In the genomic region with DNA sequence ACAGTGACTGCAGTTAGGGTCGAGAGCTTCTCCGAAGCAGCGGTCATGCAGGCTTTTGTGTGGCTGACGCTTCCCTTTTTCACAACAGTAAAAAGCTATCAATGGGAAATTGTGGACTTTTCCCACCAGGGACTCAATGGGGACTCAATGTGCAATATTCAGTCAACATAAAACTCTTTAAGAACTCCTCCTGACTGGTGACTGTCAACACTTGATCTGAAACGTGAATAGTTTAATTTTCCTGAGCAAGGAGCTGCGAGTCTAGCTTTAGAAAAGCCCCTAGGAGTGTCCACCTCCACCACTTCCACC, we compare ENCODE assay signal across 9 cellular contexts. TPM values are rescaled to one million over a fixed set of nuclear protein-coding genes. Genes with fewer than 3 reads are reported as not detected.
DNase-seq lines count a peak whose midpoint lies in the region; ATAC-seq, FAIRE-seq and TF ChIP-seq lines count a peak whose summit lies in the region.
"Had no signal": no experiment of that assay in that cellular context is flagged by ENCODE, and none has a peak within 500 bp of the region (broad histone marks: within the 10 kb centered on the region; RNA-seq: fewer than 3 reads in every experiment).

No MANE protein-coding gene starts in this region.

- WGBS in tibial nerve, 2 donors: 49 to 59% methylated on average over 6 of the region's 6 CpGs

- H3K27me3 Mint-ChIP-seq in activated naive CD4-positive, alpha-beta T cell treated with anti-CD3 and anti-CD28 coated beads, Interleukin-2, amount 10 ng/mL, durations not matched to agents 7 days and 5 days: peaks cover 28% of the 10 kb centered on the region
- peaks cover 2% of the 10 kb centered on the region for H3K27me3 Mint-ChIP-seq in activated CD8-positive, alpha-beta T cell treated with anti-CD3 and anti-CD28 coated beads for 36 hours

- H3K4me1 Mint-ChIP-seq in activated naive CD4-positive, alpha-beta T cell treated with anti-CD3 and anti-CD28 coated beads, Interleukin-2, amount 10 ng/mL, durations not matched to agents 7 days and 5 days: peaks cover 30% of the 10 kb centered on the region
- H3K4me1 Mint-ChIP-seq in activated CD8-positive, alpha-beta T cell treated with anti-CD3 and anti-CD28 coated beads for 36 hours (ENCODE audit: low read depth): peaks cover 20% of the 10 kb centered on the region

- H3K27ac ChIP-seq in tibial nerve: peak overlapping the region in 3 of 4 donors; percentile 82 to 87 (median 86)

- H3K4me3 Mint-ChIP-seq in activated naive CD4-positive, alpha-beta T cell treated with anti-CD3 and anti-CD28 coated beads, Interleukin-2, amount 10 ng/mL, durations not matched to agents 7 days and 5 days: peak overlapping the region; percentile 75
- peak overlapping the region; percentile 90 for H3K4me3 Mint-ChIP-seq in activated CD8-positive, alpha-beta T cell treated with anti-CD3 and anti-CD28 coated beads for 36 hours

- H3K4me1 ChIP-seq in tibial nerve: peaks cover 0 to 40% (median 24%) of the 10 kb centered on the region in 4 donors

- H3K36me3 Mint-ChIP-seq in activated naive CD4-positive, alpha-beta T cell treated with anti-CD3 and anti-CD28 coated beads, Interleukin-2, amount 10 ng/mL, durations not matched to agents 7 days and 5 days: peaks cover 13% of the 10 kb centered on the region
- peaks cover 31% of the 10 kb centered on the region for H3K36me3 Mint-ChIP-seq in activated CD8-positive, alpha-beta T cell treated with anti-CD3 and anti-CD28 coated beads for 36 hours (ENCODE audit: low read depth)

- H3K27me3 ChIP-seq in kidney epithelial cell (ENCODE audit: control insufficient read depth, insufficient read depth, low read length) (peaks cover 21% of the 10 kb centered on the region), tibial nerve (peaks cover 0 to 21% of the 10 kb centered on the region in 2 donors)

- intact Hi-C loops in activated CD8-positive, alpha-beta T cell treated with anti-CD3 and anti-CD28 coated beads for 36 hours (cut with micrococcal nuclease): no loop called here

- no peak for TF ChIP-seq POLR2A in tibial nerve (IDR thresholded peaks at IDR 0.05)

- H3K9me3 ChIP-seq in tibial nerve: no peaks in the 10 kb centered on the region

- CTCF ChIA-PET in activated naive CD4-positive, alpha-beta T cell treated with anti-CD3 and anti-CD28 coated beads, Interleukin-2, amount 10 ng/mL, durations not matched to agents 7 days and 5 days (lab: Charles Lee): interaction anchor here (1.2 to 1.3 kb wide), 2 partner anchors 18 to 25 kb away, joined by 4 to 6 read pairs; no protein-coding TSS in a partner anchor
- CTCF ChIA-PET in activated CD8-positive, alpha-beta T cell treated with anti-CD3 and anti-CD28 coated beads for 36 hours (lab: Charles Lee): interaction anchor here (0.7 to 3.3 kb wide), 5 partner anchors 8 to 155 kb away, joined by 3 to 28 read pairs (median 4); no protein-coding TSS in a partner anchor

- POLR2A ChIA-PET in activated CD8-positive, alpha-beta T cell treated with anti-CD3 and anti-CD28 coated beads for 36 hours (lab: Charles Lee): interaction anchor here (0.8 to 3.6 kb wide), 11 partner anchors 8 to 141 kb away, joined by 3 to 31 read pairs (median 4); a partner anchor contains a TSS

- H3K9me3 Mint-ChIP-seq in activated naive CD4-positive, alpha-beta T cell treated with anti-CD3 and anti-CD28 coated beads, Interleukin-2, amount 10 ng/mL, durations not matched to agents 7 days and 5 days: no peaks in the 10 kb centered on the region
- H3K9me3 Mint-ChIP-seq in activated CD8-positive, alpha-beta T cell treated with anti-CD3 and anti-CD28 coated beads for 36 hours: no peaks in the 10 kb centered on the region

- TF ChIP-seq CTCF in activated CD8-positive, alpha-beta T cell treated with anti-CD3 and anti-CD28 coated beads for 36 hours (IDR thresholded peaks at IDR 0.05): no peak
- TF ChIP-seq CTCF in kidney epithelial cell (IDR thresholded peaks at IDR 0.05; ENCODE audit: insufficient read depth, low read length, poor library complexity, severe bottlenecking) (no peak), tibial nerve (IDR thresholded peaks at IDR 0.05) (no peak)

- ATAC-seq in activated CD8-positive, alpha-beta T cell treated with anti-CD3 and anti-CD28 coated beads for 36 hours: no peak
- ATAC-seq in GM19395 (IDR thresholded peaks at IDR 0.05; ENCODE audit: unreplicated experiment): no peak

- no peak for TF ChIP-seq EP300 in tibial nerve (IDR thresholded peaks at IDR 0.05)

- H3K4me3 ChIP-seq in kidney epithelial cell (ENCODE audit: low read depth, low read length) (peak overlapping the region; percentile 66), tibial nerve (peak overlapping the region in 3 of 4 donors; percentile 72 to 79 (median 76))

- H3K36me3 ChIP-seq in kidney epithelial cell (ENCODE audit: control insufficient read depth, insufficient read depth, low read length): peaks cover 1% of the 10 kb centered on the region
- peaks cover 0 to 42% (median 0%) of the 10 kb centered on the region in 3 donors for H3K36me3 ChIP-seq in tibial nerve

- FAIRE-seq in HTR-8/SVneo (lab: Jason Lieb, UNC): no peak

- no peak for DNase-seq in activated naive CD4-positive, alpha-beta T cell treated with anti-CD3 and anti-CD28 coated beads, Interleukin-2, amount 10 ng/mL, durations not matched to agents 7 days and 5 days
- no peak for DNase-seq in activated naive CD4-positive, alpha-beta T cell treated with Interleukin-2 at 50 U/mL for 16 hours
- no peak for DNase-seq in activated CD8-positive, alpha-beta T cell treated with anti-CD3 and anti-CD28 coated beads for 36 hours
- no peak for DNase-seq in kidney epithelial cell (ENCODE audit: low read depth)
- peak in 1 of 2 donors; percentile 9 for DNase-seq in tibial nerve (ENCODE audit: low spot score in 2 of 2)
- DNase-seq in NCI-H1105 (lab: John Stamatoyannopoulos, UW): no peak
- DNase-seq in HTR-8/SVneo (ENCODE audit: insufficient read length, low spot score): no peak
- DNase-seq: GF-D8 had no signal

- peak overlapping the region; percentile 46 for H3K27ac Mint-ChIP-seq in activated naive CD4-positive, alpha-beta T cell treated with anti-CD3 and anti-CD28 coated beads, Interleukin-2, amount 10 ng/mL, durations not matched to agents 7 days and 5 days
- peak overlapping the region; percentile 81 for H3K27ac Mint-ChIP-seq in activated CD8-positive, alpha-beta T cell treated with anti-CD3 and anti-CD28 coated beads for 36 hours

RNA-seq across cellular contexts. Expression of a gene that starts 28.7 kb away (rescaled TPM):
- 10 to 100 TPM; 65.9 to 67.6 TPM for total RNA-seq in activated CD8-positive, alpha-beta T cell treated with anti-CD3 and anti-CD28 coated beads for 36 hours
- 33.7 and 37.3 TPM in 2 replicates for total RNA-seq in kidney epithelial cell
- 10 to 100 TPM; 53.5 to 98.4 (median 58.8) TPM for total RNA-seq in tibial nerve

RNA-seq across cellular contexts. Expression of a gene that starts 52.5 kb away (rescaled TPM):
- total RNA-seq in activated CD8-positive, alpha-beta T cell treated with anti-CD3 and anti-CD28 coated beads for 36 hours: 1 to 10 TPM; 3.2 to 3.3 TPM
- total RNA-seq in kidney epithelial cell (3.0 and 3.6 TPM in 2 replicates), tibial nerve (10 to 100 TPM; 11.4 to 32.7 (median 17.9) TPM)
